Comparison of ENCODE assay signal across 1 cellular context in genomic region chr15:41494922-41495735, GRCh38.
TF ChIP-seq lines count a peak whose summit lies in the region.

No MANE protein-coding gene starts in this region.

TF ChIP-seq in K562, 482 proteins besides CTCF, POLR2A, EP300 and RAD21 (continued from another document):
- TF ChIP-seq, protein P1, sequence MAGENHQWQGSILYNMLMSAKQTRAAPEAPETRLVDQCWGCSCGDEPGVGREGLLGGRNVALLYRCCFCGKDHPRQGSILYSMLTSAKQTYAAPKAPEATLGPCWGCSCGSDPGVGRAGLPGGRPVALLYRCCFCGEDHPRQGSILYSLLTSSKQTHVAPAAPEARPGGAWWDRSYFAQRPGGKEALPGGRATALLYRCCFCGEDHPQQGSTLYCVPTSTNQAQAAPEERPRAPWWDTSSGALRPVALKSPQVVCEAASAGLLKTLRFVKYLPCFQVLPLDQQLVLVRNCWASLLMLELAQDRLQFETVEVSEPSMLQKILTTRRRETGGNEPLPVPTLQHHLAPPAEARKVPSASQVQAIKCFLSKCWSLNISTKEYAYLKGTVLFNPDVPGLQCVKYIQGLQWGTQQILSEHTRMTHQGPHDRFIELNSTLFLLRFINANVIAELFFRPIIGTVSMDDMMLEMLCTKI (IDR thresholded peaks at IDR 0.05; ENCODE audit: partially characterized antibody): no peak
- peak; percentile 40 for TF ChIP-seq TAF1 (IDR thresholded peaks at IDR 0.05; ENCODE audit: control insufficient read depth, extremely low read depth, insufficient read depth, low read length, severe bottlenecking)
